ENCODE assay signal across 1 cellular context in the genomic region with DNA sequence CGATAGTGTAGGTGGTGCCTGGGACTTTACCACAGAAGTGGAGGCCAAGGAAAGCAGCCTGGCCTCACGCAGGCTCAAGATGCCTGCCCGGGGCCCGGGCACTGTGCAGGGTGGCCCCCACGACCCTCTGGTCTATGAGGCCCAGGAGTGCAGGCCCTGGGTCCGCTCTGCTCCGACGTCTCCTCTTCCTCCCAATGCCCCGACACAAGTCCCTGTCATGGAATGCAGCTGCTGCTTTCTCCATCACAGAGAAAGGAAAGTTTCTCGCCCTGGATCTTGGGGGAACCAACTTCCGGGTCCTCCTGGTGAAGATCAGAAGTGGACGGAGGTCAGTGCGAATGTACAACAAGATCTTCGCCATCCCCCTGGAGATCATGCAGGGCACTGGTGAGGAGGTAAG.
TF ChIP-seq lines count a peak whose summit lies in the region.

No MANE protein-coding gene starts in this region.

TF ChIP-seq in IMR-90, 13 proteins besides CTCF, POLR2A, EP300 and RAD21 (continued from another document):
- TF ChIP-seq, protein P1, sequence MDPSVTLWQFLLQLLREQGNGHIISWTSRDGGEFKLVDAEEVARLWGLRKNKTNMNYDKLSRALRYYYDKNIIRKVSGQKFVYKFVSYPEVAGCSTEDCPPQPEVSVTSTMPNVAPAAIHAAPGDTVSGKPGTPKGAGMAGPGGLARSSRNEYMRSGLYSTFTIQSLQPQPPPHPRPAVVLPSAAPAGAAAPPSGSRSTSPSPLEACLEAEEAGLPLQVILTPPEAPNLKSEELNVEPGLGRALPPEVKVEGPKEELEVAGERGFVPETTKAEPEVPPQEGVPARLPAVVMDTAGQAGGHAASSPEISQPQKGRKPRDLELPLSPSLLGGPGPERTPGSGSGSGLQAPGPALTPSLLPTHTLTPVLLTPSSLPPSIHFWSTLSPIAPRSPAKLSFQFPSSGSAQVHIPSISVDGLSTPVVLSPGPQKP (IDR thresholded peaks at IDR 0.05; ENCODE audit: borderline replicate concordance, low read depth, low read length): no peak
- TF ChIP-seq MAZ (IDR thresholded peaks at IDR 0.05; ENCODE audit: borderline replicate concordance, low read depth, low read length) (no peak), MXI1 (IDR thresholded peaks at IDR 0.05; ENCODE audit: borderline replicate concordance, low read depth, low read length) (no peak), CEBPB (IDR thresholded peaks at IDR 0.05; ENCODE audit: low read depth, low read length) (no peak), RCOR1 (IDR thresholded peaks at IDR 0.05; ENCODE audit: insufficient replicate concordance, low read length) (no peak)
